Comparison of ENCODE assay signal across 15 cellular contexts in the genomic region with DNA sequence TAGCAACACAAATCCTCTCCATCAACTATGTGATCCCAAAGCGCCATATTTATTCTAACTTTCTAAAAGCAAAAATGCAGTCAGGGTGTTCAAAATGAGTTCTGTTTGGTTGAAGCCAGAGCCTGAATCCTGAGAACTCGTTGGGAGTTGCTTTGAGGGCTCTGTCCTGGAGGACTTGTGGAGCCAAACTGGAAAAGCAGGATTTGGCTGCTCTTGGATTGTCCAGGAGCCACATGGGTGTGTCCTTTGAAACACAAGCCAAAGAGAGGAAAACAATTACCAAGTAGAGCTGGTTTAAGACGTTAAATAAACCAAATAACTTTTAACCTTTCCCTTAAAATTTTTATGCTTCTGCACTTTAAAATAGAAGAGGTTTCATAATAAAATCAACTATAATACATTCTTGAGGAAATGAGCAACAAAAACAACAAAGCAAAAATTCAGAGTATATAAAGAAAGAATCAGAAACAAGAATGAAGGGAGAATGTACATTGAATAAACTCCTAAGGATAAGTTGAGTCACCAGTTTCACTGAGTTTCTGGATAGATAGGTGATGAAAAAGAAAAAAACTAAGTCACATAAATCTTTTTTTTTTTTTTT. TPM values are rescaled to one million over a fixed set of nuclear protein-coding genes. Genes with fewer than 3 reads are reported as not detected.
DNase-seq lines count a peak whose midpoint lies in the region; ATAC-seq and TF ChIP-seq lines count a peak whose summit lies in the region.
"Had no signal": no experiment of that assay in that cellular context is flagged by ENCODE, and none has a peak within 500 bp of the region (broad histone marks: within the 10 kb centered on the region; RNA-seq: fewer than 3 reads in every experiment).

No MANE protein-coding gene starts in this region.

- H3K4me1 ChIP-seq in ascending aorta (peaks cover 0 to 38% of the 10 kb centered on the region in 2 donors), tibial artery (peaks cover 0 to 32% (median 2%) of the 10 kb centered on the region in 4 donors)

- H3K9me3 ChIP-seq in ascending aorta: no peaks in the 10 kb centered on the region
- no peaks in the 10 kb centered on the region for H3K9me3 ChIP-seq in tibial artery

- intact Hi-C loops in ascending aorta (cut with DNase I): loop anchor here (10.0 kb wide), 1 partner anchor 588 kb away; no protein-coding TSS in a partner anchor
- intact Hi-C loops in tibial artery (cut with DNase I; ENCODE audit: low total_unique reads): no loop called here

- H3K27me3 ChIP-seq in ascending aorta: no peaks in the 10 kb centered on the region
- no peaks in the 10 kb centered on the region for H3K27me3 ChIP-seq in tibial artery

- TF ChIP-seq CTCF in LNCaP clone FGC (IDR thresholded peaks at IDR 0.05; ENCODE audit: control insufficient read depth, extremely low read depth, insufficient read depth) (no peak), ascending aorta (IDR thresholded peaks at IDR 0.05) (no peak), tibial artery (IDR thresholded peaks at IDR 0.05) (no peak)

- H3K36me3 ChIP-seq in ascending aorta (peaks cover 0 to 6% of the 10 kb centered on the region in 2 donors), tibial artery (no peaks in the 10 kb centered on the region)

- ATAC-seq in GM18511 (IDR thresholded peaks at IDR 0.05; ENCODE audit: unreplicated experiment): no peak
- ATAC-seq in HG03139 (IDR thresholded peaks at IDR 0.05; ENCODE audit: unreplicated experiment): no peak

- DNase-seq in LNCaP clone FGC (ENCODE audit: low read depth) (peak; percentile 97), ascending aorta (ENCODE audit: low spot score in 2 of 2) (no peak), iPS-NIHi7 (ENCODE audit: extremely low spot score) (peak; percentile 48), tibial artery (no peak), anterior cingulate cortex (lab: John Stamatoyannopoulos, UW) (no peak)
- DNase-seq: activated CD4-positive, alpha-beta T cell treated with anti-CD3 and anti-CD28 coated beads, Interleukin-2, amount 50 U/mL, for 1 hour; NCI-H1105; T-helper 1 cell had no signal

- peak overlapping the region; percentile 79 to 95 for H3K27ac ChIP-seq in ascending aorta
- peak overlapping the region; percentile 30 to 54 for H3K27ac ChIP-seq in tibial artery

- H3K4me3 ChIP-seq in LNCaP clone FGC (ENCODE audit: low read depth, low read length): no peak overlapping the region
- H3K4me3 ChIP-seq in ascending aorta: no peak overlapping the region
- H3K4me3 ChIP-seq in tibial artery: no peak overlapping the region

RNA-seq across cellular contexts. Expression of a gene that starts 13.5 kb away (rescaled TPM):
- 62.8 TPM for total RNA-seq in ascending aorta
- total RNA-seq: activated T-helper 1 cell treated with anti-CD3 and anti-CD28 coated beads, Interleukin-12 subunit alpha, Interleukin-12 subunit beta, Interleukin-2, Interleukin-4 antibody, amounts not matched to agents 30 ng/mL and 10 ng/mL and 1 ng/mL, durations not matched to agents 14 hours and 24 hours and 36 hours; epithelial cell of proximal tubule; mononuclear cell; pulmonary artery endothelial cell had no signal

RNA-seq across cellular contexts. Expression of a gene that starts 14.3 kb away (rescaled TPM):
- not detected for total RNA-seq in ascending aorta
- total RNA-seq: activated T-helper 1 cell treated with anti-CD3 and anti-CD28 coated beads, Interleukin-12 subunit alpha, Interleukin-12 subunit beta, Interleukin-2, Interleukin-4 antibody, amounts not matched to agents 30 ng/mL and 10 ng/mL and 1 ng/mL, durations not matched to agents 14 hours and 24 hours and 36 hours; epithelial cell of proximal tubule; HT1080; mononuclear cell; pulmonary artery endothelial cell had no signal

Comparison
In these comparisons a context has a peak if more than half of its experiments do, and no peak if none do; other contexts are left out.
1. DNase-seq: peak in LNCaP clone FGC (single experiment) and iPS-NIHi7 (single experiment); none in ascending aorta (0 of 2), tibial artery (0 of 2) and anterior cingulate cortex (0 of 58).